ENCODE assay signal across 21 cellular contexts in genomic region chr10:114857922-114858629, GRCh38. TPM values are rescaled to one million over a fixed set of nuclear protein-coding genes. Genes with fewer than 3 reads are reported as not detected.
DNase-seq lines count a peak whose midpoint lies in the region; ATAC-seq and TF ChIP-seq lines count a peak whose summit lies in the region.
"Had no signal": no experiment of that assay in that cellular context is flagged by ENCODE, and none has a peak within 500 bp of the region (broad histone marks: within the 10 kb centered on the region; RNA-seq: fewer than 3 reads in every experiment).

No MANE protein-coding gene starts in this region.

- POLR2A ChIA-PET in activated CD4-positive, alpha-beta T cell treated with anti-CD3 and anti-CD28 coated beads for 36 hours (lab: Charles Lee) = no interaction called here

- H3K27ac Mint-ChIP-seq in activated CD4-positive, alpha-beta T cell treated with anti-CD3 and anti-CD28 coated beads for 36 hours = peak overlapping the region; percentile 90
- peak overlapping the region; percentile 90 for H3K27ac Mint-ChIP-seq in HFFc6
- peak overlapping the region; percentile 15 for H3K27ac Mint-ChIP-seq in memory B cell
- H3K27ac Mint-ChIP-seq in GM23338 = no peak overlapping the region
- H3K27ac Mint-ChIP-seq: activated naive CD8-positive, alpha-beta T cell had no signal

- H3K27ac ChIP-seq in brain microvascular endothelial cell (peak overlapping the region; percentile 89), GM23338 (ENCODE audit: low read depth) (no peak overlapping the region)
- H3K27ac ChIP-seq: parathyroid adenoma, upper lobe of left lung had no signal

- in situ Hi-C loops in brain microvascular endothelial cell (cut with HindIII; ENCODE audit: low pct_ligation_motif_present, low sequenced_read_pairs) = no loop called here

- H3K4me2 ChIP-seq in GM23338 = no peak overlapping the region

- ATAC-seq in activated CD4-positive, alpha-beta T cell treated with anti-CD3 and anti-CD28 coated beads for 36 hours = no peak
- ATAC-seq in memory B cell (ENCODE audit: low read depth) = no peak
- ATAC-seq in HG03378 (IDR thresholded peaks at IDR 0.05; ENCODE audit: unreplicated experiment) = no peak
- ATAC-seq in GM23338 = no peak
- ATAC-seq: body of pancreas; naive thymus-derived CD4-positive, alpha-beta T cell; sciatic nerve had no signal

- CTCF ChIA-PET in activated CD4-positive, alpha-beta T cell treated with anti-CD3 and anti-CD28 coated beads for 36 hours (lab: Charles Lee) = interaction anchor here (0.5 to 1.4 kb wide), 3 partner anchors 17 to 33 kb away, joined by 3 to 4 read pairs (median 3); no protein-coding TSS in a partner anchor

- TF ChIP-seq CTCF in HFFc6 (IDR thresholded peaks at IDR 0.05) (no peak), brain microvascular endothelial cell (IDR thresholded peaks at IDR 0.05; ENCODE audit: low read depth, low read length, missing control alignments) (no peak), GM23338 (conservative IDR thresholded peaks at IDR 0.05; ENCODE audit: low read depth in 2 of 2) (no peak)

- DNase-seq in activated CD4-positive, alpha-beta T cell treated with anti-CD3 and anti-CD28 coated beads for 36 hours = no peak
- DNase-seq in activated CD4-positive, alpha-beta T cell treated with anti-CD3 and anti-CD28 coated beads for 4 hours = no peak
- DNase-seq in HFFc6 (no peak), brain microvascular endothelial cell (no peak), memory B cell (ENCODE audit: low spot score in 2 of 2) (no peak), GM23338 (ENCODE audit: low spot score) (no peak), putamen (ENCODE audit: low spot score) (no peak)
- DNase-seq: activated CD4-positive, CD25-positive, alpha-beta regulatory T cell treated with anti-CD3 and anti-CD28 coated beads, Interleukin-2, amount 50 U/mL, for 72 hours; body of pancreas; effector memory CD4-positive, alpha-beta T cell; H9; kidney glomerular epithelial cell; naive thymus-derived CD4-positive, alpha-beta T cell; NCI-H1436; NCI-H510A treated with DMSO at 0.1 percent for 48 hours; upper lobe of left lung had no signal

- H3K4me1 Mint-ChIP-seq in activated CD4-positive, alpha-beta T cell treated with anti-CD3 and anti-CD28 coated beads for 36 hours = peaks cover 34% of the 10 kb centered on the region
- H3K4me1 Mint-ChIP-seq in HFFc6 (ENCODE audit: low read depth) (peaks cover 65% of the 10 kb centered on the region), memory B cell (no peaks in the 10 kb centered on the region), GM23338 (no peaks in the 10 kb centered on the region)
- H3K4me1 Mint-ChIP-seq: H9 had no signal

- no peaks in the 10 kb centered on the region for H3K9me3 Mint-ChIP-seq in activated CD4-positive, alpha-beta T cell treated with anti-CD3 and anti-CD28 coated beads for 36 hours (ENCODE audit: low read depth)
- no peaks in the 10 kb centered on the region for H3K9me3 Mint-ChIP-seq in HFFc6
- H3K9me3 Mint-ChIP-seq in memory B cell = no peaks in the 10 kb centered on the region
- no peaks in the 10 kb centered on the region for H3K9me3 Mint-ChIP-seq in GM23338
- H3K9me3 Mint-ChIP-seq: activated T-helper 2 cell treated with anti-CD3 and anti-CD28 coated beads, Interferon-gamma antibody, Interleukin-2, Interleukin-4, amounts not matched to agents 10 μg/mL and 5 μg/mL and 100 μg/mL, durations not matched to agents 14 hours and 24 hours and 36 hours; H9; naive thymus-derived CD4-positive, alpha-beta T cell had no signal

- H3K27me3 Mint-ChIP-seq in activated CD4-positive, alpha-beta T cell treated with anti-CD3 and anti-CD28 coated beads for 36 hours = no peaks in the 10 kb centered on the region
- H3K27me3 Mint-ChIP-seq in HFFc6 (ENCODE audit: insufficient read depth) = no peaks in the 10 kb centered on the region; the same call in 1 of the 2 replicates
- H3K27me3 Mint-ChIP-seq in memory B cell = no peaks in the 10 kb centered on the region
- peaks cover 3% of the 10 kb centered on the region for H3K27me3 Mint-ChIP-seq in GM23338 (ENCODE audit: insufficient read depth, low read depth, poor library complexity)
- H3K27me3 Mint-ChIP-seq: activated naive CD8-positive, alpha-beta T cell; naive thymus-derived CD4-positive, alpha-beta T cell had no signal

- H3K27me3 ChIP-seq in brain microvascular endothelial cell (replicated peaks) (no peaks in the 10 kb centered on the region), GM23338 (ENCODE audit: insufficient read depth) (no peaks in the 10 kb centered on the region)
- H3K27me3 ChIP-seq: body of pancreas, upper lobe of left lung had no signal

- H3K36me3 ChIP-seq in brain microvascular endothelial cell (replicated peaks) = peaks cover 52% of the 10 kb centered on the region
- no peaks in the 10 kb centered on the region; the same call in 1 of the 2 replicates for H3K36me3 ChIP-seq in GM23338 (ENCODE audit: insufficient read depth)

- H3K4me1 ChIP-seq in GM23338 (ENCODE audit: insufficient read depth) = 0 out of 2 replicates have a peak, but pooled peaks cover 4% of the 10 kb centered on the region
- H3K4me1 ChIP-seq: parathyroid adenoma had no signal

- intact Hi-C loops in activated CD4-positive, alpha-beta T cell treated with anti-CD3 and anti-CD28 coated beads for 36 hours (cut with DNase I, micrococcal nuclease) = no loop called here

- H3K79me2 ChIP-seq in GM23338 (replicated peaks; ENCODE audit: insufficient read depth) = no peaks in the 10 kb centered on the region
- H3K79me2 ChIP-seq: parathyroid adenoma had no signal

- H3K4me3 Mint-ChIP-seq in activated CD4-positive, alpha-beta T cell treated with anti-CD3 and anti-CD28 coated beads for 36 hours = no peak overlapping the region
- peak overlapping the region; percentile 79 for H3K4me3 Mint-ChIP-seq in HFFc6
- H3K4me3 Mint-ChIP-seq in memory B cell = no peak overlapping the region
- no peak overlapping the region for H3K4me3 Mint-ChIP-seq in GM23338
- H3K4me3 Mint-ChIP-seq: activated naive CD8-positive, alpha-beta T cell; H9 had no signal

- no peak overlapping the region for H3K4me3 ChIP-seq in brain microvascular endothelial cell (ENCODE audit: low read depth, low read length)
- H3K4me3 ChIP-seq in GM23338 = no peak overlapping the region
- H3K4me3 ChIP-seq: body of pancreas, upper lobe of left lung had no signal

- no peak overlapping the region for H2AFZ ChIP-seq in GM23338
- H2AFZ ChIP-seq: parathyroid adenoma had no signal

- H3F3A ChIP-seq in GM23338 (replicated peaks; ENCODE audit: low read depth) = no peaks in the 10 kb centered on the region

- no peaks in the 10 kb centered on the region for H3K9me2 ChIP-seq in GM23338 (ENCODE audit: insufficient read depth)

- H3K36me3 Mint-ChIP-seq in activated CD4-positive, alpha-beta T cell treated with anti-CD3 and anti-CD28 coated beads for 36 hours (ENCODE audit: low read depth) = peaks cover 44% of the 10 kb centered on the region
- peaks cover 52% of the 10 kb centered on the region for H3K36me3 Mint-ChIP-seq in HFFc6 (ENCODE audit: low read depth)
- H3K36me3 Mint-ChIP-seq in memory B cell = peaks cover 28% of the 10 kb centered on the region
- peaks cover 15% of the 10 kb centered on the region; the same call in 2 of the 3 replicates for H3K36me3 Mint-ChIP-seq in GM23338 (ENCODE audit: low read depth)

- no peaks in the 10 kb centered on the region for H4K20me1 ChIP-seq in GM23338 (replicated peaks; ENCODE audit: insufficient read depth)

TF ChIP-seq in GM23338, 12 proteins besides CTCF, POLR2A, EP300 and RAD21:
- no peak for TF ChIP-seq ETS1 (IDR thresholded peaks at IDR 0.05)
- no peak for TF ChIP-seq EZH2phosphoT487 (IDR thresholded peaks at IDR 0.05; ENCODE audit: unreplicated experiment)
- no peak for TF ChIP-seq ZNF331 (CRISPR knock-in tag; IDR thresholded peaks at IDR 0.05; ENCODE audit: low read depth)
- no peak for TF ChIP-seq POLR2AphosphoS5 (IDR thresholded peaks at IDR 0.05; ENCODE audit: low read depth)
- TF ChIP-seq NANOG (IDR thresholded peaks at IDR 0.05; ENCODE audit: borderline replicate concordance) = no peak

RNA-seq across cellular contexts. Expression of gene FHIP2A, which starts 36.5 kb away (rescaled TPM):
- total RNA-seq in activated CD4-positive, alpha-beta T cell treated with anti-CD3 and anti-CD28 coated beads for 36 hours = 10 to 100 TPM; 18.4 to 18.6 TPM
- total RNA-seq in HFFc6 (2021; fragmentation: NEBNext Ultra II Directional; extraction: Animal tissue kit (Norgen Biotek cat#: 25700)) = 10 to 100 TPM; 35.1 to 54.1 (median 42.6) TPM
- 11.8 and 13.7 TPM in 2 replicates for total RNA-seq in GM23338 (2014; rRNA removed; shearing (Covaris generic))
- polyA plus RNA-seq in GM23338 (2016; fragmentation: Nextera tagmentation; extraction: Ambion mirVana) = 6.1 and 6.7 TPM in 2 replicates
